In genomic region chr12:56496704-56497103, GRCh38 we compare ENCODE assay signal across 8 cellular contexts. TPM values are rescaled to one million over a fixed set of nuclear protein-coding genes. Genes with fewer than 3 reads are reported as not detected.
A peak's percentile ranks its signal among the peaks of the same experiment; 100 is the strongest.
DNase-seq lines count a peak whose midpoint lies in the region; ATAC-seq, FAIRE-seq and TF ChIP-seq lines count a peak whose summit lies in the region.
"Not testable (repeated sequence)": the region's sequence is repeated elsewhere in the genome, so short reads cannot be mapped to it uniquely, and the experiment has no call there.

No MANE protein-coding gene starts in this region.

- not testable (repeated sequence) for BruUV-seq in HCT116 (replicated peaks; lab: Mats Ljungman, UMichigan)

- not testable (repeated sequence) for H3K79me2 ChIP-seq in HCT116 (ENCODE audit: insufficient read depth, low read length)

- not testable (repeated sequence) for ATAC-seq in HCT116, heart left ventricle

- not testable (repeated sequence) for FAIRE-seq in bronchial epithelial cell (lab: Jason Lieb, UNC)

- H3K36me3 ChIP-seq in HCT116 (ENCODE audit: control insufficient read depth in 1 of 2, insufficient read depth in 2 of 2, low read length in 2 of 2); bronchial epithelial cell (ENCODE audit: control insufficient read depth, insufficient read depth, low read length); heart left ventricle: not testable (repeated sequence)

- TF ChIP-seq POLR2A in HCT116 (IDR thresholded peaks at IDR 0.05; ENCODE audit: borderline replicate concordance, extremely low read depth, insufficient read depth, insufficient read length); heart left ventricle (IDR thresholded peaks at IDR 0.05): not testable (repeated sequence)

- POLR2A ChIA-PET in HCT116 (lab: Charles Lee): not testable (repeated sequence)

- intact Hi-C loops in HCT116 (cut with micrococcal nuclease); heart left ventricle (cut with DNase I): not testable (repeated sequence)

- not testable (repeated sequence) for H4K20me1 ChIP-seq in HCT116 (ENCODE audit: insufficient read depth)

- not testable (repeated sequence) for H2AFZ ChIP-seq in HCT116 (ENCODE audit: low read depth, low read length, poor library complexity, severe bottlenecking)

- not testable (repeated sequence) for H3K9ac ChIP-seq in HCT116 (ENCODE audit: low read length)

- H3K4me2 ChIP-seq in HCT116 (ENCODE audit: low read length): not testable (repeated sequence)

- H3K9me3 ChIP-seq in HCT116 (ENCODE audit: control insufficient read depth in 1 of 2, insufficient read depth in 1 of 2, low read depth in 1 of 2, low read length in 2 of 2); heart left ventricle: not testable (repeated sequence)

- not testable (repeated sequence) for H3K27me3 ChIP-seq in HCT116 (ENCODE audit: insufficient read depth, low read length); bronchial epithelial cell (ENCODE audit: control insufficient read depth, insufficient read depth, low read length); heart left ventricle

- H3K27ac ChIP-seq in HCT116 (ENCODE audit: low read depth, low read length); heart left ventricle: not testable (repeated sequence)

- WGBS in heart left ventricle, 4 donors: 7 to 18% (median 11%) methylated on average over 9 to 17 of the region's 17 CpGs

- not testable (repeated sequence) for H3K4me1 ChIP-seq in HCT116 (ENCODE audit: control insufficient read depth in 1 of 2, insufficient read depth in 2 of 2, low read length in 2 of 2); heart left ventricle

- TF ChIP-seq RAD21 in HCT116 (IDR thresholded peaks at IDR 0.05; ENCODE audit: low read depth): peak; percentile 42

- peak; percentile 41 for TF ChIP-seq CTCF in AG10803 (conservative IDR thresholded peaks at IDR 0.05; ENCODE audit: low read length)
- peak in 2 of 3 experiments; percentile 12 to 49; a peak in 3 of 6 replicates for TF ChIP-seq CTCF in HCT116 (IDR thresholded peaks at IDR 0.05 in 2 of 3, conservative IDR thresholded peaks at IDR 0.05 in 1 of 3; ENCODE audit: borderline replicate concordance in 1 of 3, insufficient read depth in 1 of 3, low read depth in 2 of 3, low read length in 2 of 3)
- TF ChIP-seq CTCF in bronchial epithelial cell (IDR thresholded peaks at IDR 0.05; ENCODE audit: insufficient read depth, low read length, severe bottlenecking): peak; percentile 36
- peak; percentile 14 to 54 (median 38) for TF ChIP-seq CTCF in heart left ventricle (IDR thresholded peaks at IDR 0.05)

- RAD21 ChIA-PET in HCT116 (lab: Charles Lee; ENCODE audit: low non-redundant PET in 1 of 2, low total read pairs in 2 of 2, uncharacterized antibody in 2 of 2, unreplicated experiment in 2 of 2): not testable (repeated sequence)

- H3K9me2 ChIP-seq in HCT116 (ENCODE audit: insufficient read depth): not testable (repeated sequence)

- DNase-seq in AG10803 (ENCODE audit: low read depth) (peak; percentile 20), SK-N-DZ (ENCODE audit: low spot score) (peak; percentile 40), activated T-cell treated with anti-CD3 and anti-CD28 coated beads for 1 hour (ENCODE audit: low read depth) (peak; percentile 48), heart left ventricle (peak; percentile 41 to 78 (median 58)), nucleus accumbens (lab: John Stamatoyannopoulos, UW) (peak in 36 of 56 donors; percentile 1 to 70 (median 19))
- not testable (repeated sequence) for DNase-seq in HCT116 (ENCODE audit: low read depth, low spot score); bronchial epithelial cell (ENCODE audit: low read depth)
- DNase-seq in stimulated activated CD8-positive, alpha-beta memory T cell treated with anti-CD3 and anti-CD28 coated beads, Interleukin-15, amount 100 ng/mL, for 48 hours (ENCODE audit: low read depth in 2 of 2): peak; percentile 39

- CTCF ChIA-PET in HCT116 (lab: Charles Lee): interaction anchor here (0.8 to 1.2 kb wide), 2 partner anchors 32 to 140 kb away, joined by 3 read pairs; no protein-coding TSS in a partner anchor

- peak overlapping the region; percentile 20 for H3K4me3 ChIP-seq in AG10803 (ENCODE audit: low read length)
- H3K4me3 ChIP-seq in HCT116 (replicated peaks in 1 of 2; ENCODE audit: low read depth in 1 of 2, low read length in 2 of 2); bronchial epithelial cell (ENCODE audit: low read depth, low read length): not testable (repeated sequence)
- peak overlapping the region in 5 of 12 donors; percentile 10 to 27 (median 18) for H3K4me3 ChIP-seq in heart left ventricle

RNA-seq across cellular contexts. Expression of gene GLS2, which starts 8.7 kb away (rescaled TPM):
- total RNA-seq in HCT116 (2021; ENCODE audit: unreplicated experiment) (not detected), bronchial epithelial cell (5.2 and 6.1 TPM in 2 replicates), heart left ventricle (1 to 10 TPM in 4 of 9 donors, under 1 TPM in 5; 0.28 to 1.5 (median 0.82) TPM)
- 0.07 and 0.08 TPM in 2 replicates for polyA plus RNA-seq in HCT116 (2012)
- polyA plus RNA-seq in SK-N-DZ (2014; cell fraction: cytosol; rRNA removed): 0.10 TPM in 2 replicates
- polyA plus RNA-seq in SK-N-DZ (2014; cell fraction: nucleus; rRNA removed): 0.45 TPM in 1 of 2 replicates, not detected in the other
- under 1 TPM; 0.33 to 0.50 TPM for polyA plus RNA-seq in heart left ventricle

RNA-seq across cellular contexts. Expression of gene RBMS2, which starts 24.9 kb away (rescaled TPM):
- total RNA-seq in HCT116 (2021; ENCODE audit: unreplicated experiment) (40.8 TPM), bronchial epithelial cell (9.2 and 11.0 TPM in 2 replicates), heart left ventricle (10 to 100 TPM; 15.8 to 37.3 (median 30.1) TPM)
- 12.2 and 15.2 TPM in 2 replicates for polyA plus RNA-seq in HCT116 (2012)
- polyA plus RNA-seq in SK-N-DZ (2014; cell fraction: cytosol; rRNA removed): 0.13 and 0.37 TPM in 2 replicates
- polyA plus RNA-seq in SK-N-DZ (2014; cell fraction: nucleus; rRNA removed): 0.22 and 0.28 TPM in 2 replicates
- polyA plus RNA-seq in heart left ventricle: 10 to 100 TPM in 1 of 2 donors, 1 to 10 TPM in 1; 8.8 to 13.3 TPM

RNA-seq across cellular contexts. Expression of gene SPRYD4, which starts 28.3 kb away (rescaled TPM):
- total RNA-seq in HCT116 (2021; ENCODE audit: unreplicated experiment): 2.5 TPM
- 0.77 and 1.0 TPM in 2 replicates for polyA plus RNA-seq in HCT116 (2012)
- polyA plus RNA-seq in SK-N-DZ (2014; cell fraction: cytosol; rRNA removed): 3.0 and 4.1 TPM in 2 replicates
- 2.7 and 3.8 TPM in 2 replicates for polyA plus RNA-seq in SK-N-DZ (2014; cell fraction: nucleus; rRNA removed)
- total RNA-seq in bronchial epithelial cell: 1.1 and 1.3 TPM in 2 replicates
- total RNA-seq in heart left ventricle: 1 to 10 TPM; 2.2 to 4.7 (median 3.0) TPM
- polyA plus RNA-seq in heart left ventricle: 1 to 10 TPM; 2.1 to 2.9 TPM

RNA-seq across cellular contexts. Expression of gene MIP, which starts 42.2 kb away (rescaled TPM):
- total RNA-seq in HCT116 (2021; ENCODE audit: unreplicated experiment) (0.79 TPM), bronchial epithelial cell (0.26 TPM in 1 of 2 replicates, not detected in the other), heart left ventricle (under 1 TPM in 2 of 9 donors, not detected in 7; 0.28 to 0.32 TPM)
- polyA plus RNA-seq in HCT116 (2012): 0.05 TPM in 1 of 2 replicates, not detected in the other
- not detected in 2 replicates for polyA plus RNA-seq in SK-N-DZ (2014; cell fraction: cytosol; rRNA removed)
- polyA plus RNA-seq in SK-N-DZ (2014; cell fraction: nucleus; rRNA removed): not detected in 2 replicates
- polyA plus RNA-seq in heart left ventricle: not detected

RNA-seq across cellular contexts. Expression of gene TIMELESS, which starts 47.5 kb away (rescaled TPM):
- total RNA-seq in HCT116 (2021; ENCODE audit: unreplicated experiment) (47.0 TPM), bronchial epithelial cell (3.4 and 3.6 TPM in 2 replicates), heart left ventricle (1 to 10 TPM; 1.1 to 7.3 (median 2.4) TPM)
- polyA plus RNA-seq in HCT116 (2012): 25.8 and 30.9 TPM in 2 replicates
- polyA plus RNA-seq in SK-N-DZ (2014; cell fraction: cytosol; rRNA removed): 15.6 and 15.9 TPM in 2 replicates
- polyA plus RNA-seq in SK-N-DZ (2014; cell fraction: nucleus; rRNA removed): 40.0 and 90.7 TPM in 2 replicates
- 1 to 10 TPM; 1.5 to 4.1 TPM for polyA plus RNA-seq in heart left ventricle
